ENCODE assay signal across 11 cellular contexts in genomic region chr10:90947025-90947960, GRCh38. TPM values are rescaled to one million over a fixed set of nuclear protein-coding genes. Genes with fewer than 3 reads are reported as not detected.
A peak's percentile ranks its signal among the peaks of the same experiment; 100 is the strongest.
DNase-seq lines count a peak whose midpoint lies in the region; ATAC-seq and TF ChIP-seq lines count a peak whose summit lies in the region.
"Had no signal": no experiment of that assay in that cellular context is flagged by ENCODE, and none has a peak within 500 bp of the region (broad histone marks: within the 10 kb centered on the region; RNA-seq: fewer than 3 reads in every experiment).

No MANE protein-coding gene starts in this region.

- no peak for ATAC-seq in activated naive CD8-positive, alpha-beta T cell treated with anti-CD3 and anti-CD28 coated beads, Interleukin-2, amount 50 U/mL, for 24 hours
- peak; percentile 81 for ATAC-seq in HG02885 (IDR thresholded peaks at IDR 0.05; ENCODE audit: poor library complexity, unreplicated experiment)
- peak; percentile 62 for ATAC-seq in activated CD8-positive, alpha-beta T cell treated with anti-CD3 and anti-CD28 coated beads for 36 hours
- ATAC-seq in stimulated activated naive B cell treated with anti-CD40 and anti-IgM and Interleukin-4, amounts not matched to agents 10 μg/mL and 1 μg/mL and 100 μg/mL, for 72 hours (replicated peaks), result peak in 1 of 2 donors; percentile 31
- ATAC-seq in stimulated activated memory B cell treated with anti-CD40 and anti-IgM and Interleukin-4, amounts not matched to agents 10 μg/mL and 1 μg/mL and 100 μg/mL, for 72 hours, result no peak
- ATAC-seq: left cardiac atrium had no signal

- peak overlapping the region; percentile 39 for H3K27ac Mint-ChIP-seq in activated naive CD8-positive, alpha-beta T cell treated with anti-CD3 and anti-CD28 coated beads for 36 hours
- H3K27ac Mint-ChIP-seq in activated naive CD8-positive, alpha-beta T cell treated with anti-CD3 and anti-CD28 coated beads, Interleukin-2, amount 50 U/mL, for 24 hours, result no peak overlapping the region
- peak overlapping the region; percentile 79 for H3K27ac Mint-ChIP-seq in activated CD8-positive, alpha-beta T cell treated with anti-CD3 and anti-CD28 coated beads for 36 hours
- peak overlapping the region; percentile 6 for H3K27ac Mint-ChIP-seq in stimulated activated naive B cell treated with anti-CD40 and anti-IgM and Interleukin-4, amounts not matched to agents 10 μg/mL and 1 μg/mL and 100 μg/mL, for 72 hours
- H3K27ac Mint-ChIP-seq in stimulated activated memory B cell treated with anti-CD40 and anti-IgM and Interleukin-4, amounts not matched to agents 10 μg/mL and 1 μg/mL and 100 μg/mL, for 72 hours, result no peak overlapping the region
- H3K27ac Mint-ChIP-seq: B cell had no signal

- no peak for TF ChIP-seq CTCF in activated CD8-positive, alpha-beta T cell treated with anti-CD3 and anti-CD28 coated beads for 36 hours (IDR thresholded peaks at IDR 0.05)

- H3K36me3 Mint-ChIP-seq in activated naive CD8-positive, alpha-beta T cell treated with anti-CD3 and anti-CD28 coated beads for 36 hours, result no peaks in the 10 kb centered on the region
- H3K36me3 Mint-ChIP-seq in activated naive CD8-positive, alpha-beta T cell treated with anti-CD3 and anti-CD28 coated beads, Interleukin-2, amount 50 U/mL, for 24 hours (ENCODE audit: low read depth), result no peaks in the 10 kb centered on the region
- H3K36me3 Mint-ChIP-seq in activated CD8-positive, alpha-beta T cell treated with anti-CD3 and anti-CD28 coated beads for 36 hours (ENCODE audit: low read depth), result no peaks in the 10 kb centered on the region
- H3K36me3 Mint-ChIP-seq in stimulated activated naive B cell treated with anti-CD40 and anti-IgM and Interleukin-4, amounts not matched to agents 10 μg/mL and 1 μg/mL and 100 μg/mL, for 72 hours, result peaks cover 0 to 2% of the 10 kb centered on the region in 2 donors
- no peaks in the 10 kb centered on the region for H3K36me3 Mint-ChIP-seq in stimulated activated memory B cell treated with anti-CD40 and anti-IgM and Interleukin-4, amounts not matched to agents 10 μg/mL and 1 μg/mL and 100 μg/mL, for 72 hours

- no peaks in the 10 kb centered on the region for H3K27me3 Mint-ChIP-seq in activated naive CD8-positive, alpha-beta T cell treated with anti-CD3 and anti-CD28 coated beads for 36 hours
- H3K27me3 Mint-ChIP-seq in activated naive CD8-positive, alpha-beta T cell treated with anti-CD3 and anti-CD28 coated beads, Interleukin-2, amount 50 U/mL, for 24 hours, result no peaks in the 10 kb centered on the region
- H3K27me3 Mint-ChIP-seq in activated CD8-positive, alpha-beta T cell treated with anti-CD3 and anti-CD28 coated beads for 36 hours, result no peaks in the 10 kb centered on the region
- H3K27me3 Mint-ChIP-seq in stimulated activated naive B cell treated with anti-CD40 and anti-IgM and Interleukin-4, amounts not matched to agents 10 μg/mL and 1 μg/mL and 100 μg/mL, for 72 hours, result no peaks in the 10 kb centered on the region
- no peaks in the 10 kb centered on the region for H3K27me3 Mint-ChIP-seq in stimulated activated memory B cell treated with anti-CD40 and anti-IgM and Interleukin-4, amounts not matched to agents 10 μg/mL and 1 μg/mL and 100 μg/mL, for 72 hours
- H3K27me3 Mint-ChIP-seq: B cell had no signal

- H3K4me3 Mint-ChIP-seq in activated naive CD8-positive, alpha-beta T cell treated with anti-CD3 and anti-CD28 coated beads for 36 hours, result no peak overlapping the region
- H3K4me3 Mint-ChIP-seq in activated naive CD8-positive, alpha-beta T cell treated with anti-CD3 and anti-CD28 coated beads, Interleukin-2, amount 50 U/mL, for 24 hours, result no peak overlapping the region
- H3K4me3 Mint-ChIP-seq in activated CD8-positive, alpha-beta T cell treated with anti-CD3 and anti-CD28 coated beads for 36 hours, result no peak overlapping the region
- no peak overlapping the region for H3K4me3 Mint-ChIP-seq in stimulated activated naive B cell treated with anti-CD40 and anti-IgM and Interleukin-4, amounts not matched to agents 10 μg/mL and 1 μg/mL and 100 μg/mL, for 72 hours
- H3K4me3 Mint-ChIP-seq in stimulated activated memory B cell treated with anti-CD40 and anti-IgM and Interleukin-4, amounts not matched to agents 10 μg/mL and 1 μg/mL and 100 μg/mL, for 72 hours, result no peak overlapping the region
- H3K4me3 Mint-ChIP-seq: B cell had no signal

- POLR2A ChIA-PET in activated CD8-positive, alpha-beta T cell treated with anti-CD3 and anti-CD28 coated beads for 36 hours (lab: Charles Lee), result no interaction called here

- no peak for DNase-seq in activated naive CD8-positive, alpha-beta T cell treated with anti-CD3 and anti-CD28 coated beads for 36 hours
- no peak for DNase-seq in activated naive CD8-positive, alpha-beta T cell treated with anti-CD3 and anti-CD28 coated beads, Interleukin-2, amount 50 U/mL, for 24 hours
- peak; percentile 5 for DNase-seq in activated CD8-positive, alpha-beta T cell treated with anti-CD3 and anti-CD28 coated beads for 36 hours
- DNase-seq in stimulated activated naive B cell treated with anti-CD40 and anti-IgM and Interleukin-4, amounts not matched to agents 10 μg/mL and 1 μg/mL and 100 μg/mL, for 72 hours, result no peak
- DNase-seq in posterior vena cava (ENCODE audit: low spot score), result no peak
- DNase-seq in NCI-H2227 (lab: John Stamatoyannopoulos, UW; ENCODE audit: unreplicated experiment), result no peak
- DNase-seq: left cardiac atrium, substantia nigra had no signal

- peaks cover 7% of the 10 kb centered on the region for H3K4me1 Mint-ChIP-seq in activated naive CD8-positive, alpha-beta T cell treated with anti-CD3 and anti-CD28 coated beads for 36 hours
- peaks cover 6% of the 10 kb centered on the region for H3K4me1 Mint-ChIP-seq in activated naive CD8-positive, alpha-beta T cell treated with anti-CD3 and anti-CD28 coated beads, Interleukin-2, amount 50 U/mL, for 24 hours
- H3K4me1 Mint-ChIP-seq in activated CD8-positive, alpha-beta T cell treated with anti-CD3 and anti-CD28 coated beads for 36 hours (ENCODE audit: low read depth), result peaks cover 14% of the 10 kb centered on the region
- H3K4me1 Mint-ChIP-seq in stimulated activated naive B cell treated with anti-CD40 and anti-IgM and Interleukin-4, amounts not matched to agents 10 μg/mL and 1 μg/mL and 100 μg/mL, for 72 hours, result peaks cover 6 to 8% of the 10 kb centered on the region in 2 donors
- peaks cover 5% of the 10 kb centered on the region for H3K4me1 Mint-ChIP-seq in stimulated activated memory B cell treated with anti-CD40 and anti-IgM and Interleukin-4, amounts not matched to agents 10 μg/mL and 1 μg/mL and 100 μg/mL, for 72 hours
- H3K4me1 Mint-ChIP-seq: B cell had no signal

- peaks cover 5% of the 10 kb centered on the region for H3K9me3 Mint-ChIP-seq in activated naive CD8-positive, alpha-beta T cell treated with anti-CD3 and anti-CD28 coated beads for 36 hours
- peaks cover 2% of the 10 kb centered on the region for H3K9me3 Mint-ChIP-seq in activated naive CD8-positive, alpha-beta T cell treated with anti-CD3 and anti-CD28 coated beads, Interleukin-2, amount 50 U/mL, for 24 hours
- peaks cover 3% of the 10 kb centered on the region for H3K9me3 Mint-ChIP-seq in activated CD8-positive, alpha-beta T cell treated with anti-CD3 and anti-CD28 coated beads for 36 hours
- peaks cover 5 to 7% of the 10 kb centered on the region in 2 donors for H3K9me3 Mint-ChIP-seq in stimulated activated naive B cell treated with anti-CD40 and anti-IgM and Interleukin-4, amounts not matched to agents 10 μg/mL and 1 μg/mL and 100 μg/mL, for 72 hours
- peaks cover 4% of the 10 kb centered on the region for H3K9me3 Mint-ChIP-seq in stimulated activated memory B cell treated with anti-CD40 and anti-IgM and Interleukin-4, amounts not matched to agents 10 μg/mL and 1 μg/mL and 100 μg/mL, for 72 hours

- CTCF ChIA-PET in activated CD8-positive, alpha-beta T cell treated with anti-CD3 and anti-CD28 coated beads for 36 hours (lab: Charles Lee), result interaction anchor here (1.1 to 1.9 kb wide), 4 partner anchors 30 to 60 kb away, joined by 3 to 7 read pairs (median 3); no protein-coding TSS in a partner anchor

- intact Hi-C loops in activated CD8-positive, alpha-beta T cell treated with anti-CD3 and anti-CD28 coated beads for 36 hours (cut with micrococcal nuclease), result no loop called here
- intact Hi-C loops in posterior vena cava (cut with DNase I), result no loop called here

RNA-seq across cellular contexts. Expression of gene ANKRD1, which starts 26.4 kb away (rescaled TPM):
- total RNA-seq in activated naive CD8-positive, alpha-beta T cell treated with anti-CD3 and anti-CD28 coated beads for 36 hours, result not detected
- not detected for total RNA-seq in activated CD8-positive, alpha-beta T cell treated with anti-CD3 and anti-CD28 coated beads for 36 hours
- total RNA-seq in posterior vena cava, result 10 to 100 TPM in 1 of 2 donors, 1 to 10 TPM in 1; 3.5 to 43.7 TPM
- total RNA-seq: B cell had no signal

Comparison
In these comparisons a context has a peak if more than half of its experiments do, and no peak if none do; other contexts are left out.
1. H3K27ac Mint-ChIP-seq: peak in activated naive CD8-positive, alpha-beta T cell treated with anti-CD3 and anti-CD28 coated beads for 36 hours (single experiment), activated CD8-positive, alpha-beta T cell treated with anti-CD3 and anti-CD28 coated beads for 36 hours (single experiment) and stimulated activated naive B cell treated with anti-CD40 and anti-IgM and Interleukin-4, amounts not matched to agents 10 μg/mL and 1 μg/mL and 100 μg/mL, for 72 hours (single experiment); none in activated naive CD8-positive, alpha-beta T cell treated with anti-CD3 and anti-CD28 coated beads, Interleukin-2, amount 50 U/mL, for 24 hours (single experiment) and stimulated activated memory B cell treated with anti-CD40 and anti-IgM and Interleukin-4, amounts not matched to agents 10 μg/mL and 1 μg/mL and 100 μg/mL, for 72 hours (single experiment).
2. ATAC-seq: peak in HG02885 (single experiment) and activated CD8-positive, alpha-beta T cell treated with anti-CD3 and anti-CD28 coated beads for 36 hours (single experiment); none in activated naive CD8-positive, alpha-beta T cell treated with anti-CD3 and anti-CD28 coated beads, Interleukin-2, amount 50 U/mL, for 24 hours (single experiment) and stimulated activated memory B cell treated with anti-CD40 and anti-IgM and Interleukin-4, amounts not matched to agents 10 μg/mL and 1 μg/mL and 100 μg/mL, for 72 hours (single experiment).
3. RNA of gene ANKRD1, which starts 26.4 kb away (total RNA-seq): 3.5 to 43.7 TPM in posterior vena cava; not detected in activated naive CD8-positive, alpha-beta T cell treated with anti-CD3 and anti-CD28 coated beads for 36 hours and not detected in activated CD8-positive, alpha-beta T cell treated with anti-CD3 and anti-CD28 coated beads for 36 hours; every median in the first group is over 4 times any median in the second.